In the genomic region with DNA sequence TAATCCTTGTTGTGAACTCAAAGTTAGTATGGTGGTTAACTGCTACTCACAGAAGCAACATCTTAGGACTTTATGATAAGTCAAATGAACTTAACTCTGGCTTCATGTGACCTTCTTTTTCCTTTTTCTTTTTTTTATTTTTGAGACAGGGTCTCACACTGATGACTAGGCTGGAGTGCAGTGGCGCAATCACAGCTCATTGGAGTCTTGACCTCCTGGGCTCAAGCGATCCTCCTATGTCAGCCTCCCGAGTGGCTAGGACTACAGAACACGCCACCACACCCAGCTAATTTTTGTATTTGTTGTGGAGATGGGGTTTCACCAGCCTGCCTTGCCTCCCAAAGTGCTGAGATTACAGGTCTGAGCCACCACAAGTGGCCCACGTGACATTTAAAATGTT, we compare ENCODE assay signal across 2 cellular contexts.
TF ChIP-seq lines count a peak whose summit lies in the region.

No MANE protein-coding gene starts in this region.

TF ChIP-seq in HepG2, 621 proteins besides CTCF, POLR2A, EP300 and RAD21:
- no peak for TF ChIP-seq ZBTB20 (CRISPR knock-in tag; IDR thresholded peaks at IDR 0.05; ENCODE audit: borderline replicate concordance, low read depth)
- TF ChIP-seq ZSCAN12 (CRISPR knock-in tag; IDR thresholded peaks at IDR 0.05): no peak
- peak; percentile 33; the same call in 1 of the 2 replicates for TF ChIP-seq CEBPB (IDR thresholded peaks at IDR 0.05; ENCODE audit: borderline replicate concordance, low read depth, low read length)
- TF ChIP-seq, protein P1, sequence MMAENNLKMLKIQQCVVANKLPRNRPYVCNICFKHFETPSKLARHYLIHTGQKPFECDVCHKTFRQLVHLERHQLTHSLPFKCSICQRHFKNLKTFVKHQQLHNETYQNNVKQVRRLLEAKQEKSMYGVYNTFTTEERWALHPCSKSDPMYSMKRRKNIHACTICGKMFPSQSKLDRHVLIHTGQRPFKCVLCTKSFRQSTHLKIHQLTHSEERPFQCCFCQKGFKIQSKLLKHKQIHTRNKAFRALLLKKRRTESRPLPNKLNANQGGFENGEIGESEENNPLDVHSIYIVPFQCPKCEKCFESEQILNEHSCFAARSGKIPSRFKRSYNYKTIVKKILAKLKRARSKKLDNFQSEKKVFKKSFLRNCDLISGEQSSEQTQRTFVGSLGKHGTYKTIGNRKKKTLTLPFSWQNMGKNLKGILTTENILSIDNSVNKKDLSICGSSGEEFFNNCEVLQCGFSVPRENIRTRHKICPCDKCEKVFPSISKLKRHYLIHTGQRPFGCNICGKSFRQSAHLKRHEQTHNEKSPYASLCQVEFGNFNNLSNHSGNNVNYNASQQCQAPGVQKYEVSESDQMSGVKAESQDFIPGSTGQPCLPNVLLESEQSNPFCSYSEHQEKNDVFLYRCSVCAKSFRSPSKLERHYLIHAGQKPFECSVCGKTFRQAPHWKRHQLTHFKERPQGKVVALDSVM (CRISPR knock-in tag; IDR thresholded peaks at IDR 0.05): peak; percentile 62; the same call in 1 of the 2 replicates

TF ChIP-seq in K562, 482 proteins besides CTCF, POLR2A, EP300 and RAD21:
- TF ChIP-seq CCNT2 (IDR thresholded peaks at IDR 0.05; ENCODE audit: borderline replicate concordance, extremely low read depth, insufficient read length, low read depth, low read length): no peak
- peak; percentile 29; the same call in 1 of the 2 replicates for TF ChIP-seq POLR2AphosphoS5 (IDR thresholded peaks at IDR 0.05; ENCODE audit: control insufficient read depth, insufficient read depth, low read depth, low read length)
